In the genomic region with DNA sequence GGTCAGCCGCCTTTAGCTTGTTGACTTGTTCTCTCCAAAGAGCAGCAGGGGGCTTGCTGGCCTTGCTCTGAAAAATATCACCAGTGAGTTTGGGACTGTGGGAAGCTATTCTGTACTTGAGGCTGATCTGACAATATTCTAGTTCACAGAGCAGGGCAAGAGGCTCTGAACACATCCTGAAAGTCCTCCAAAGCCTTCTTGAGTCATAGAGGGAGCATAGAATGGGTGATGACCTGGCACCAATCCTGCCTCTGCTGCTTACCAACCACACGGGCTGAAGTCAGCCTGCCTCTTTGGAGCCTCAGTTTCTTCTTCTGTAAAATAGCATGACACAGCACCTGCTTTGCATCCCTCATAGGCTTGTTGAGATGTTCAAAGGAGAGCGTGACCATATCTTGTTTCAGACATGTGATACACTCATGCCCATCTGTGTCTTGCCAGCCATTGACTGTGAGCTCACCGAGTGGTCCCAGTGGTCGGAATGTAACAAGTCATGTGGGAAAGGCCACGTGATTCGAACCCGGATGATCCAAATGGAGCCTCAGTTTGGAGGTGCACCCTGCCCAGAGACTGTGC, we compare ENCODE assay signal across 23 cellular contexts.
A peak's percentile ranks its signal among the peaks of the same experiment; 100 is the strongest.
DNase-seq lines count a peak whose midpoint lies in the region; ATAC-seq and TF ChIP-seq lines count a peak whose summit lies in the region.
"Had no signal": no experiment of that assay in that cellular context is flagged by ENCODE, and none has a peak within 500 bp of the region (broad histone marks: within the 10 kb centered on the region; RNA-seq: fewer than 3 reads in every experiment).

No MANE protein-coding gene starts in this region.

- DNase-seq in G401 (ENCODE audit: low spot score) (peak; percentile 20), choroid plexus epithelial cell (ENCODE audit: low read depth) (peak; percentile 56), NCI-H2081 treated with DMSO at 0.1 percent for 48 hours (lab: John Stamatoyannopoulos, UW) (no peak)
- DNase-seq in stimulated activated naive B cell treated with anti-CD40 and anti-IgM and Interleukin-4, amounts not matched to agents 10 μg/mL and 1 μg/mL and 100 μg/mL, for 72 hours, result no peak
- DNase-seq: BE2C; Calu3; CD8-positive, alpha-beta memory T cell; DMS79 treated with DMSO at 0.1 percent for 48 hours; H7; Kasumi-1; MV-4-11; NCI-H1105; NCI-H146; NCI-H1930; NCI-H446; NCI-H526 treated with DMSO at 0.1 percent for 48 hours; SHP77 had no signal

- TF ChIP-seq CTCF in choroid plexus epithelial cell (conservative IDR thresholded peaks at IDR 0.05; ENCODE audit: low read depth, low read length), result no peak

- no peaks in the 10 kb centered on the region for H3K9me3 Mint-ChIP-seq in IgD-negative memory B cell
- peaks cover 4 to 8% of the 10 kb centered on the region in 2 donors for H3K9me3 Mint-ChIP-seq in stimulated activated naive B cell treated with anti-CD40 and anti-IgM and Interleukin-4, amounts not matched to agents 10 μg/mL and 1 μg/mL and 100 μg/mL, for 72 hours
- H3K9me3 Mint-ChIP-seq: CD8-positive, alpha-beta memory T cell had no signal

- H3K27me3 Mint-ChIP-seq in IgD-negative memory B cell, result no peaks in the 10 kb centered on the region
- H3K27me3 Mint-ChIP-seq in stimulated activated naive B cell treated with anti-CD40 and anti-IgM and Interleukin-4, amounts not matched to agents 10 μg/mL and 1 μg/mL and 100 μg/mL, for 72 hours, result no peaks in the 10 kb centered on the region

- H3K4me3 ChIP-seq in choroid plexus epithelial cell (ENCODE audit: low read depth, low read length), result no peak overlapping the region
- H3K4me3 ChIP-seq: K562 had no signal

- ATAC-seq in stimulated activated naive B cell treated with anti-CD40 and anti-IgM and Interleukin-4, amounts not matched to agents 10 μg/mL and 1 μg/mL and 100 μg/mL, for 72 hours (replicated peaks), result no peak
- ATAC-seq in HG02678 (IDR thresholded peaks at IDR 0.05; ENCODE audit: unreplicated experiment) (no peak), GM18511 (IDR thresholded peaks at IDR 0.05; ENCODE audit: unreplicated experiment) (no peak)
- ATAC-seq: K562, Panc1 had no signal

- in situ Hi-C loops in G401 (cut with HindIII; ENCODE audit: low sequenced_read_pairs), result no loop called here

- no peaks in the 10 kb centered on the region for H3K36me3 Mint-ChIP-seq in IgD-negative memory B cell
- peaks cover 15 to 32% of the 10 kb centered on the region in 2 donors for H3K36me3 Mint-ChIP-seq in stimulated activated naive B cell treated with anti-CD40 and anti-IgM and Interleukin-4, amounts not matched to agents 10 μg/mL and 1 μg/mL and 100 μg/mL, for 72 hours
- H3K36me3 Mint-ChIP-seq: CD14-positive monocyte had no signal

- no peaks in the 10 kb centered on the region for H3K4me1 Mint-ChIP-seq in IgD-negative memory B cell
- peaks cover 0 to 10% of the 10 kb centered on the region in 2 donors for H3K4me1 Mint-ChIP-seq in stimulated activated naive B cell treated with anti-CD40 and anti-IgM and Interleukin-4, amounts not matched to agents 10 μg/mL and 1 μg/mL and 100 μg/mL, for 72 hours
- H3K4me1 Mint-ChIP-seq: CD14-positive monocyte; CD8-positive, alpha-beta memory T cell had no signal

- H3K4me3 Mint-ChIP-seq in IgD-negative memory B cell, result no peak overlapping the region
- no peak overlapping the region for H3K4me3 Mint-ChIP-seq in stimulated activated naive B cell treated with anti-CD40 and anti-IgM and Interleukin-4, amounts not matched to agents 10 μg/mL and 1 μg/mL and 100 μg/mL, for 72 hours
- H3K4me3 Mint-ChIP-seq: CD14-positive monocyte; CD8-positive, alpha-beta memory T cell had no signal

- H3K27ac Mint-ChIP-seq in IgD-negative memory B cell, result peak overlapping the region in 2 of 3 donors; percentile 12 to 19
- peak overlapping the region; percentile 67 for H3K27ac Mint-ChIP-seq in stimulated activated naive B cell treated with anti-CD40 and anti-IgM and Interleukin-4, amounts not matched to agents 10 μg/mL and 1 μg/mL and 100 μg/mL, for 72 hours
- H3K27ac Mint-ChIP-seq: CD14-positive monocyte had no signal

Comparison
In these comparisons a context has a peak if more than half of its experiments do, and no peak if none do; other contexts are left out.
1. DNase-seq: peak in G401 (single experiment) and choroid plexus epithelial cell (single experiment); none in stimulated activated naive B cell treated with anti-CD40 and anti-IgM and Interleukin-4, amounts not matched to agents 10 μg/mL and 1 μg/mL and 100 μg/mL, for 72 hours (single experiment) and NCI-H2081 treated with DMSO at 0.1 percent for 48 hours (single experiment).